1 cellular context compared by ENCODE assay signal in the genomic region with DNA sequence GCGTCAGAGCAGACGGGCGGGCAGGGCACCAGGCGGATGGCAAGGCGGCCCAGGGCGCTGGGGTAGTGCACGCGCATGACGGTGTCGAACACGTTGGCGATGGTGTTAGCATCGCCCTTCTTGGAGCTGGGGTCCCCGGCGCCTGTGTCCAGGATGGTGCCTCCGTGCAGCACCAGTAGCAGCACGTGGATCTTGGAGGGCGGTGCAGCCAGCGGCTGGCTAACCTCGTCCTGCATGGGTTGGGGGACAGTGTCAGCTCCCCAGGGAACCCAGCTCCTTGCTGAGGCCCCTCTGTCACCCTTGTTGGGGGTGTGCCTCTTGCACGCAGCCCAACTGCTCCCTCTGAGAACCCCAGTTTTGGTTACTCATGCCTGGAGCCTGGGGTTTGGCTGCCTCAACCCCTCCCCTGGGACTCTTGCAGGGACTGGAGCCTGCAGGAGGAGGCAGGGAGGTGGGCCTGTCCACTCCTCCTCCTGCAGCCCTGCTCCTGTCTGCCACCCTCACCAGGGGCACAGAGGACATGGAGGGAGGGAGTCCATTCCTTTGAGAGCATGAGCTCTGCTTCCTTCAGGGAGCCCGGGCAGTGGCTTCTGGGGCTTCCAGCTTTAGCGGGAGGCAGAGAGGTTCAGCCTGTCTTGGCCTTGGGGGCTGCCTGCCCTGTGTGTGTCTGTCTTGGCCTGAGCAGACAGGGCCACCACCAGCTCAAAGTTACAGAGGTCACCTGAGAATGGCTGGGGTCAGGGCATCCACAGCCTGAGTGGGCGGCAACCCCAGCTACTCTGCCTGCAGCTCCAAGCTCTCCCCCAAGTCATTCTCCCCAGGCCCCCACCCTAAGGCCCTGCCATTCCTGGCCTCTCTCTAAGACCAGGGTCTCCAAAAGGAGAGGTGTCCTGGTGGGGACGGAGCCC.
TF ChIP-seq lines count a peak whose summit lies in the region.

No MANE protein-coding gene starts in this region.

TF ChIP-seq in H1, 55 proteins besides CTCF, POLR2A, EP300 and RAD21:
- TF ChIP-seq ZNF274 (IDR thresholded peaks at IDR 0.05; ENCODE audit: borderline replicate concordance, extremely low read depth, low read length) (no peak), E2F6 (IDR thresholded peaks at IDR 0.05) (no peak), JUND (IDR thresholded peaks at IDR 0.05; ENCODE audit: low read length) (no peak), FOSL1 (IDR thresholded peaks at IDR 0.05; ENCODE audit: insufficient read depth, low read depth, low read length) (no peak), BACH1 (IDR thresholded peaks at IDR 0.05; ENCODE audit: low read length) (no peak), ATF2 (IDR thresholded peaks at IDR 0.05; ENCODE audit: low read length) (no peak), PHF8 (conservative IDR thresholded peaks at IDR 0.05; ENCODE audit: low read depth, low read length) (no peak), ASH2L (IDR thresholded peaks at IDR 0.05; ENCODE audit: low read length) (no peak), YY1 (IDR thresholded peaks at IDR 0.05; ENCODE audit: low read depth, low read length) (no peak), GABPA (IDR thresholded peaks at IDR 0.05; ENCODE audit: borderline replicate concordance, insufficient read depth, low read length) (no peak), POLR2AphosphoS5 (IDR thresholded peaks at IDR 0.05; ENCODE audit: low read depth, low read length) (no peak), TAF7 (optimal IDR thresholded peaks at IDR 0.05; ENCODE audit: borderline replicate concordance, low read depth, low read length) (no peak), SRF (IDR thresholded peaks at IDR 0.05; ENCODE audit: low read depth, low read length) (no peak), SP1 (IDR thresholded peaks at IDR 0.05; ENCODE audit: low read depth, low read length) (no peak), NANOG (IDR thresholded peaks at IDR 0.05; ENCODE audit: insufficient read depth, low read depth, low read length, poor library complexity, severe bottlenecking) (no peak), EZH2 (IDR thresholded peaks at IDR 0.05; ENCODE audit: low read depth, low read length, severe bottlenecking) (no peak), CEBPB (IDR thresholded peaks at IDR 0.05; ENCODE audit: low read depth, low read length) (no peak)
